In genomic region chr3:8727793-8728517, GRCh38 we compare ENCODE assay signal across 10 cellular contexts. TPM values are rescaled to one million over a fixed set of nuclear protein-coding genes. Genes with fewer than 3 reads are reported as not detected.
"Had no signal": no experiment of that assay in that cellular context is flagged by ENCODE, and none has a peak within 500 bp of the region (broad histone marks: within the 10 kb centered on the region; RNA-seq: fewer than 3 reads in every experiment).

No MANE protein-coding gene starts in this region.

- H3K27ac ChIP-seq: HL-60 had no signal

- ATAC-seq: GM23338, HepG2 had no signal

- H3K4me3 ChIP-seq: GM23338 had no signal

- H3K27ac Mint-ChIP-seq: GM23338, H9, HFFc6 had no signal

- H3K4me3 Mint-ChIP-seq: GM23338, H9, HFFc6, IgD-negative memory B cell had no signal

- H3K9me3 Mint-ChIP-seq: H9, HFFc6 had no signal

- H3K4me2 ChIP-seq: GM23338 had no signal

- H2AFZ ChIP-seq: GM23338 had no signal

- DNase-seq: H9, HCEC 1CT, HFFc6, KBM-7 had no signal

- H3K36me3 Mint-ChIP-seq: IgD-negative memory B cell had no signal

RNA-seq across cellular contexts. Expression of gene CAV3, which starts 5.6 kb away (rescaled TPM):
- total RNA-seq: GM23338, H1, H9, HepG2, HT1080 had no signal
- polyA plus RNA-seq: GM23338, H1, HepG2, IgD-negative memory B cell had no signal
